In the genomic region with DNA sequence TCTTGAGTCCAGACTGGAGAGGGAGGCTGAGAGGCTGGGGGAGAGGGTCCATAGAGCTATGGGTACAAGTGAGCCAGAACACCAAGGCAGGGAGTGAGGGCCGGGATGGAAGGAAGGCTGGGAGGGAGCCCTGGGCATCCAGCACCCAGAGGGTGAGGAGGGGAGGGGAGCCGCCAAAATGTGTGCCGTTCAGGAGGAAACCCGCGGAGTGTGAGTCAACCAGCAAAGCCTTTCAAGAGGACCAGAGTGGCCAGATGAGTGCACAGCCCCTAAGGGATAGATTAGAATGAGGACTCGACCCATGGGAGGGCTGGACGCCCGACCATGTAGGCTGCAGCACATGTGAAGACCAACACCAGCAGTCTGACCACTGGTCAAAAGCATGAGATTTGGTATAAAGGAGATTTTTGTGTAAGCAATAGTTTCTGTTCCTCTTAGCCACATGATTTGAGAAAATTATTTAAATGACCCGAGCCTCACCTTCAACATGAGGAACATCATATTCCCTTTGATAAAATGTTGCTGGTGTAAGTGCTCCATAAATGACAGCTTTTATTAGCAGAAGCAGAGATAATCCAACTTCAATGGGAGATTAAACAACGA, we compare ENCODE assay signal across 12 cellular contexts.
A peak's percentile ranks its signal among the peaks of the same experiment; 100 is the strongest.
DNase-seq lines count a peak whose midpoint lies in the region; ATAC-seq and TF ChIP-seq lines count a peak whose summit lies in the region.
"Had no signal": no experiment of that assay in that cellular context is flagged by ENCODE, and none has a peak within 500 bp of the region (broad histone marks: within the 10 kb centered on the region; RNA-seq: fewer than 3 reads in every experiment).

No MANE protein-coding gene starts in this region.

- TF ChIP-seq CTCF in VCaP (conservative IDR thresholded peaks at IDR 0.05) = no peak
- no peak for TF ChIP-seq CTCF in upper lobe of right lung (IDR thresholded peaks at IDR 0.05)
- no peak for TF ChIP-seq CTCF in coronary artery (IDR thresholded peaks at IDR 0.05)

- DNase-seq in NOMO-1 (lab: John Stamatoyannopoulos, UW; ENCODE audit: unreplicated experiment in 2 of 2) = peak; percentile 3 to 19
- no peak for DNase-seq in NOMO-1 treated with dmso at 0.1 percent for 144 hours (lab: John Stamatoyannopoulos, UW; ENCODE audit: unreplicated experiment)
- no peak for DNase-seq in upper lobe of right lung
- DNase-seq in coronary artery (ENCODE audit: low spot score) = no peak
- DNase-seq in erythroblast (lab: John Stamatoyannopoulos, UW) = no peak
- no peak for DNase-seq in SIG-M5 treated with dmso at 0.1 percent for 504 hours (lab: John Stamatoyannopoulos, UW; ENCODE audit: unreplicated experiment)
- DNase-seq: activated CD4-positive, alpha-beta T cell treated with anti-CD3 and anti-CD28 coated beads, Interleukin-2, amount 10 ng/mL, durations not matched to agents 24 days and 14 days; activated T-cell treated with anti-CD3 and anti-CD28 coated beads, Interleukin-2, amount 50 U/mL, for 72 hours; amniotic stem cell had no signal

- TF ChIP-seq POLR2A in erythroblast (IDR thresholded peaks at IDR 0.05; ENCODE audit: low read length) = no peak

- H3K4me3 ChIP-seq in upper lobe of right lung (no peak overlapping the region), coronary artery (no peak overlapping the region)

- intact Hi-C loops in upper lobe of right lung (cut with DNase I) = no loop called here

- H3K36me3 ChIP-seq in upper lobe of right lung = no peaks in the 10 kb centered on the region

- ATAC-seq in HG03064 (IDR thresholded peaks at IDR 0.05; ENCODE audit: low read depth, unreplicated experiment) = peak; percentile 21
- peak; percentile 24 for ATAC-seq in upper lobe of right lung
- ATAC-seq: activated T-cell treated with anti-CD3 and anti-CD28 coated beads, Interleukin-2, amount 50 U/mL, for 72 hours had no signal

- H3K27me3 ChIP-seq in upper lobe of right lung = no peaks in the 10 kb centered on the region

- H3K27ac ChIP-seq in VCaP (peak overlapping the region; percentile 62), upper lobe of right lung (no peak overlapping the region), coronary artery (no peak overlapping the region)
- H3K27ac ChIP-seq: KMS-11 had no signal

- H3K4me1 ChIP-seq in upper lobe of right lung = peaks cover 10% of the 10 kb centered on the region

- no peaks in the 10 kb centered on the region for H3K9me3 ChIP-seq in upper lobe of right lung

Comparison
In these comparisons a context has a peak if more than half of its experiments do, and no peak if none do; other contexts are left out.
1. DNase-seq: peak in NOMO-1 (2 of 2); none in NOMO-1 treated with dmso at 0.1 percent for 144 hours (single experiment), upper lobe of right lung (single experiment), coronary artery (single experiment), erythroblast (0 of 2) and SIG-M5 treated with dmso at 0.1 percent for 504 hours (single experiment).